Comparison of ENCODE assay signal across 12 cellular contexts in the genomic region with DNA sequence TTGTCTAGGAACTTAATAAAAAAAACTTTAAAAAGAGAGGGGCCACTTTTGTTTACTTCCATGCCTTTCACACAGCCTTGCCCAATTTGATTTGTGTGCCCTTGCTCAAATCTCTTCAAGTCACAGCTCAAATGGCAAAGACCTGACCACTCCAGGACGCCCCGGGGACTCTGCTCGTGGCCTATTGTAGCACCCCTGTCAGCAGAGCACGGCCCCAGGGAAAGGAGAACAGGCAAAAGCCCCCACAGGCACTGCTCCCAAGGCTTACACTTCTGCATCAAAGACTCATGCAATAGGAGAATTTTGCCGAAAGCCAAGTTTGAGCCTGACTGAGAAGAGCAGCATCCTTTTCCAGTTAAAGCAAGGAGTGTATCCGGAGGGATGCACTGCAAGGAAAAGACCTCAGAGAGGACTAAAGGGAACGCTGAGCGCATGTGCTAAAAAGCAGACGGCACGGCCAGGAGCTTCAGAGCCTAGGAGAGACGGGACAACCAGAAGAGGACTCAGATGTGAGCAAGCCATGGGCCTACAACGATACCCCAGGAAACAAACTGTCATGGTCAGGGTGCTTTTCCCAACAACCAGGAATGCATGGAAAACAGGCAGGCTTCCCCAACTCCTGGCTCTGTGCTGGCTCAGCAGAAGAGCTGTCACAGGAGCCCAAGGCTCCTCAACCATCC. TPM values are rescaled to one million over a fixed set of nuclear protein-coding genes. Genes with fewer than 3 reads are reported as not detected.
DNase-seq lines count a peak whose midpoint lies in the region; ATAC-seq and TF ChIP-seq lines count a peak whose summit lies in the region.
"Had no signal": no experiment of that assay in that cellular context is flagged by ENCODE, and none has a peak within 500 bp of the region (broad histone marks: within the 10 kb centered on the region; RNA-seq: fewer than 3 reads in every experiment).

No MANE protein-coding gene starts in this region.

- peaks cover under 1% of the 10 kb centered on the region for H3K36me3 Mint-ChIP-seq in CD4-positive, CD25-positive, alpha-beta regulatory T cell

- WGBS in lower leg skin, 2 donors: 62 to 66% methylated on average over 12 of the region's 12 CpGs

- no peaks in the 10 kb centered on the region for H3K27me3 ChIP-seq in CD4-positive, CD25-positive, alpha-beta regulatory T cell (ENCODE audit: control insufficient read depth, insufficient read depth, low read length)
- H3K27me3 ChIP-seq in cardiac muscle cell: no peaks in the 10 kb centered on the region
- H3K27me3 ChIP-seq in lower lobe of right lung (ENCODE audit: low read depth): no peaks in the 10 kb centered on the region
- H3K27me3 ChIP-seq: thyroid gland had no signal

- peak overlapping the region in 3 of 4 donors; percentile 48 to 81 (median 53) for H3K4me3 Mint-ChIP-seq in CD4-positive, CD25-positive, alpha-beta regulatory T cell

- H3K4me3 ChIP-seq in CD4-positive, CD25-positive, alpha-beta regulatory T cell (ENCODE audit: low read depth, low read length): peak overlapping the region; percentile 47
- H3K4me3 ChIP-seq in cardiac muscle cell (no peak overlapping the region), lower leg skin (ENCODE audit: low read depth, poor library complexity, severe bottlenecking) (no peak overlapping the region), lower lobe of right lung (no peak overlapping the region)
- H3K4me3 ChIP-seq: thyroid gland had no signal

- no peaks in the 10 kb centered on the region for H3K27me3 Mint-ChIP-seq in CD4-positive, CD25-positive, alpha-beta regulatory T cell

- intact Hi-C loops in posterior vena cava (cut with DNase I): loop anchor here (10.0 kb wide), 2 partner anchors 108 to 178 kb away; no protein-coding TSS in a partner anchor
- intact Hi-C loops in lower leg skin (cut with DNase I; ENCODE audit: low total_unique reads): no loop called here
- intact Hi-C loops in lower lobe of right lung (cut with DNase I): no loop called here

- POLR2A ChIA-PET in RWPE1 (lab: Yijun Ruan, JAX; ENCODE audit: low non-redundant PET): no interaction called here

- H3K27ac ChIP-seq in CD4-positive, CD25-positive, alpha-beta regulatory T cell (ENCODE audit: insufficient read depth, low read length, poor library complexity, severe bottlenecking): no peak overlapping the region
- H3K27ac ChIP-seq in RWPE1 (peak overlapping the region; percentile 49), cardiac muscle cell (peak overlapping the region; percentile 66), lower lobe of right lung (no peak overlapping the region)
- H3K27ac ChIP-seq: KMS-11, VCaP had no signal

- no peaks in the 10 kb centered on the region for H3K9me3 ChIP-seq in CD4-positive, CD25-positive, alpha-beta regulatory T cell (ENCODE audit: control insufficient read depth in 2 of 2, low read length in 2 of 2)
- H3K9me3 ChIP-seq in cardiac muscle cell (ENCODE audit: low read depth): no peaks in the 10 kb centered on the region
- H3K9me3 ChIP-seq in lower lobe of right lung: no peaks in the 10 kb centered on the region
- H3K9me3 ChIP-seq: thyroid gland had no signal

- H3K36me3 ChIP-seq in CD4-positive, CD25-positive, alpha-beta regulatory T cell (ENCODE audit: control insufficient read depth, insufficient read depth, low read length): peaks cover 9% of the 10 kb centered on the region
- H3K36me3 ChIP-seq in cardiac muscle cell (no peaks in the 10 kb centered on the region), lower lobe of right lung (no peaks in the 10 kb centered on the region)
- H3K36me3 ChIP-seq: thyroid gland had no signal

- ATAC-seq in CD4-positive, CD25-positive, alpha-beta regulatory T cell (ENCODE audit: low read depth in 2 of 2): no peak
- ATAC-seq in GM19023 (IDR thresholded peaks at IDR 0.05; ENCODE audit: unreplicated experiment) (no peak), lower lobe of right lung (no peak)
- ATAC-seq: esophagus mucosa had no signal

- TF ChIP-seq CTCF in RWPE1 (conservative IDR thresholded peaks at IDR 0.05; ENCODE audit: low read depth) (no peak), cardiac muscle cell (IDR thresholded peaks at IDR 0.05; ENCODE audit: low read depth, low read length) (no peak), lower leg skin (IDR thresholded peaks at IDR 0.05) (no peak), lower lobe of right lung (IDR thresholded peaks at IDR 0.05) (no peak)

- peaks cover 98% of the 10 kb centered on the region for H3K4me1 ChIP-seq in CD4-positive, CD25-positive, alpha-beta regulatory T cell (ENCODE audit: control insufficient read depth, insufficient read depth, low read length, poor library complexity, severe bottlenecking)
- H3K4me1 ChIP-seq in cardiac muscle cell (ENCODE audit: low read depth) (peaks cover 56% of the 10 kb centered on the region), lower lobe of right lung (peaks cover 96% of the 10 kb centered on the region)

- TF ChIP-seq POLR2A in lower leg skin (IDR thresholded peaks at IDR 0.05): no peak

- CTCF ChIA-PET in RWPE1 (lab: Yijun Ruan, JAX): no interaction called here

- peak overlapping the region in 2 of 3 donors; percentile 31 to 66 for H3K27ac Mint-ChIP-seq in CD4-positive, CD25-positive, alpha-beta regulatory T cell

- DNase-seq in CD4-positive, CD25-positive, alpha-beta regulatory T cell: no peak
- no peak for DNase-seq in RWPE1 (ENCODE audit: low spot score)
- no peak for DNase-seq in cardiac muscle cell (ENCODE audit: low read depth in 1 of 2, low spot score in 1 of 2)
- DNase-seq in posterior vena cava (ENCODE audit: low spot score): peak; percentile 20
- DNase-seq in lower leg skin (ENCODE audit: low spot score in 2 of 2): no peak
- no peak for DNase-seq in lower lobe of right lung
- DNase-seq in NCI-H524 (lab: John Stamatoyannopoulos, UW): no peak

- peaks cover 52 to 97% (median 85%) of the 10 kb centered on the region in 4 donors for H3K4me1 Mint-ChIP-seq in CD4-positive, CD25-positive, alpha-beta regulatory T cell

- H3K9me3 Mint-ChIP-seq in CD4-positive, CD25-positive, alpha-beta regulatory T cell: no peaks in the 10 kb centered on the region

RNA-seq across cellular contexts. Expression of gene CREBBP, which starts 8.2 kb away (rescaled TPM):
- total RNA-seq in CD4-positive, CD25-positive, alpha-beta regulatory T cell: 192 TPM
- polyA plus RNA-seq in CD4-positive, CD25-positive, alpha-beta regulatory T cell: 1 to 10 TPM; 3.3 to 8.1 (median 4.0) TPM
- total RNA-seq in cardiac muscle cell (19.7 and 33.8 TPM in 2 replicates), posterior vena cava (10 to 100 TPM; 48.4 to 56.8 TPM), lower leg skin (100 to 1,000 TPM in 1 of 4 donors, 10 to 100 TPM in 3; 45.5 to 152 (median 65.7) TPM), lower lobe of right lung (78.3 TPM)
- 24.4 and 27.3 TPM in 2 replicates for polyA plus RNA-seq in cardiac muscle cell

Comparison
In these comparisons a context has a peak if more than half of its experiments do, and no peak if none do; other contexts are left out.
1. H3K27ac ChIP-seq: peak in RWPE1 (single experiment) and cardiac muscle cell (single experiment); none in CD4-positive, CD25-positive, alpha-beta regulatory T cell (single experiment) and lower lobe of right lung (single experiment).
2. intact Hi-C loops: an anchor here in posterior vena cava (10.0 kb wide); none called in lower leg skin and lower lobe of right lung.